20 cellular contexts compared by ENCODE assay signal in genomic region chr6:167455371-167455770, GRCh38.
DNase-seq lines count a peak whose midpoint lies in the region; ATAC-seq and TF ChIP-seq lines count a peak whose summit lies in the region.
"Had no signal": no experiment of that assay in that cellular context is flagged by ENCODE, and none has a peak within 500 bp of the region (broad histone marks: within the 10 kb centered on the region; RNA-seq: fewer than 3 reads in every experiment).

No MANE protein-coding gene starts in this region.

- no peak overlapping the region for H3K4me2 ChIP-seq in GM23248 (ENCODE audit: unreplicated experiment)

- H3F3A ChIP-seq in GM23248 (ENCODE audit: insufficient read depth): no peaks in the 10 kb centered on the region

- H4K20me1 ChIP-seq in GM23248 (ENCODE audit: insufficient read depth): no peaks in the 10 kb centered on the region

- no peaks in the 10 kb centered on the region for H3K36me3 ChIP-seq in GM23248 (ENCODE audit: low read depth)
- H3K36me3 ChIP-seq: Peyer's patch had no signal

- in situ Hi-C loops in GM23248 (cut with MboI): no loop called here

- H3K27me3 ChIP-seq in GM23248 (replicated peaks; ENCODE audit: insufficient read depth): no peaks in the 10 kb centered on the region
- H3K27me3 ChIP-seq: Peyer's patch had no signal

- no peak overlapping the region for H3K9ac ChIP-seq in GM23248

- H2AFZ ChIP-seq in GM23248: no peak overlapping the region

- intact Hi-C loops in left cardiac atrium (cut with DNase I): no loop called here

- TF ChIP-seq CTCF in osteocyte (IDR thresholded peaks at IDR 0.05): no peak

- H3K4me1 ChIP-seq in GM23248 (ENCODE audit: insufficient read depth): no peaks in the 10 kb centered on the region

- H3K4me1 Mint-ChIP-seq in osteocyte (ENCODE audit: unreplicated experiment): no peaks in the 10 kb centered on the region
- H3K4me1 Mint-ChIP-seq: CD8-positive, alpha-beta memory T cell had no signal

- H3K4me3 ChIP-seq in GM23248: no peak overlapping the region
- H3K4me3 ChIP-seq: Peyer's patch had no signal

- H3K9me3 Mint-ChIP-seq in osteocyte (ENCODE audit: unreplicated experiment): no peaks in the 10 kb centered on the region
- H3K9me3 Mint-ChIP-seq: CD8-positive, alpha-beta memory T cell had no signal

- ATAC-seq in left cardiac atrium (peak; percentile 30 to 80), esophagus mucosa (no peak)

- 19 to 22% methylated on average over 4 of the region's 4 CpGs for WGBS in GM23248 (ENCODE audit: low coverage in 1 of 2, low lambda C conversion rate in 2 of 2, missing lambda C conversion rate in 2 of 2), 2 experiments

- no peak overlapping the region for H3K27ac Mint-ChIP-seq in osteocyte (ENCODE audit: unreplicated experiment)
- H3K27ac Mint-ChIP-seq: CD8-positive, alpha-beta memory T cell had no signal

- DNase-seq in NCI-H748 (lab: John Stamatoyannopoulos, UW; ENCODE audit: unreplicated experiment) (peak; percentile 22), NCI-H748 treated with DMSO at 0.1 percent for 48 hours (lab: John Stamatoyannopoulos, UW) (no peak), DMS53 treated with DMSO at 0.1 percent for 48 hours (lab: John Stamatoyannopoulos, UW; ENCODE audit: unreplicated experiment) (peak; percentile 31), left cardiac atrium (no peak), osteocyte (ENCODE audit: extremely low spot score, unreplicated experiment) (peak; percentile 44), LoVo (ENCODE audit: low spot score) (no peak), GM23248 (no peak)
- DNase-seq: AML-193; C1 segment of cervical spinal cord; CD8-positive, alpha-beta memory T cell; DMS79 treated with DMSO at 0.1 percent for 48 hours; KG1; NCI-H1105; NCI-H146; NCI-H2029; NCI-H2171 treated with DMSO at 0.1 percent for 48 hours; NCI-H446 treated with DMSO at 0.1 percent for 48 hours; NCI-H526 treated with DMSO at 0.1 percent for 48 hours; Peyer's patch had no signal

- H3K36me3 Mint-ChIP-seq in osteocyte (ENCODE audit: unreplicated experiment): no peaks in the 10 kb centered on the region
- H3K36me3 Mint-ChIP-seq: CD8-positive, alpha-beta memory T cell had no signal

- H3K4me3 Mint-ChIP-seq in osteocyte (ENCODE audit: unreplicated experiment): no peak overlapping the region
- H3K4me3 Mint-ChIP-seq: CD8-positive, alpha-beta memory T cell had no signal

- peaks cover 37% of the 10 kb centered on the region for H3K27me3 Mint-ChIP-seq in osteocyte (ENCODE audit: unreplicated experiment)

- H3K79me2 ChIP-seq in GM23248 (ENCODE audit: insufficient read depth): no peaks in the 10 kb centered on the region

- H3K9me2 ChIP-seq in GM23248 (ENCODE audit: insufficient read depth): no peaks in the 10 kb centered on the region

- H3K27ac ChIP-seq in GM23248: no peak overlapping the region
- H3K27ac ChIP-seq: Peyer's patch had no signal

- H3K9me3 ChIP-seq in GM23248 (ENCODE audit: low read depth): no peaks in the 10 kb centered on the region
- H3K9me3 ChIP-seq: Peyer's patch had no signal

Comparison
In these comparisons a context has a peak if more than half of its experiments do, and no peak if none do; other contexts are left out.
1. DNase-seq: peak in NCI-H748 (single experiment), DMS53 treated with DMSO at 0.1 percent for 48 hours (single experiment) and osteocyte (single experiment); none in NCI-H748 treated with DMSO at 0.1 percent for 48 hours (single experiment), left cardiac atrium (single experiment), LoVo (single experiment) and GM23248 (single experiment).